In the genomic region with DNA sequence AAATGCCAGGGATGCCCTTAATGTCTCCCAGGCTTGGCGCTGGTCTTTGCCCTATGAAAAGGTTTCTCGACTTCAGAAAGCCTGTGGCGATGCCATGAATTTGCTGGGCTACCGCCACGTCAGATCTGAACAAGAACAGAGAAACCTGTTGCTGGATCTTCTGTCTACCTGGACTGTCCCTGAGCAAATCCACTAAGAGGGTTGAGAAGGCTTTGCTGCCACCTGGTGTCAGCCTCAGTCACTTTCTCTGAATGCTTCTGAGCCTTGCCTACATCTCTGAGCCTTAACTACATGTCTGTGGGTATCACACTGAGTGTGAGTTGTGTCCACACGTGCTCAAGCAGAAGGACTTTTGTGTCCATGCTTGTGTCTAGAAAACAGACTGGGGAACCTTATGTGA, we compare ENCODE assay signal across 9 cellular contexts. TPM values are rescaled to one million over a fixed set of nuclear protein-coding genes. Genes with fewer than 3 reads are reported as not detected.
DNase-seq lines count a peak whose midpoint lies in the region; ATAC-seq, FAIRE-seq and TF ChIP-seq lines count a peak whose summit lies in the region.
"Had no signal": no experiment of that assay in that cellular context is flagged by ENCODE, and none has a peak within 500 bp of the region (broad histone marks: within the 10 kb centered on the region; RNA-seq: fewer than 3 reads in every experiment).

No MANE protein-coding gene starts in this region.

- TF ChIP-seq POLR2A in Peyer's patch (IDR thresholded peaks at IDR 0.05) = no peak
- no peak for TF ChIP-seq POLR2A in K562 (conservative IDR thresholded peaks at IDR 0.05)

- no peak for TF ChIP-seq EP300 in K562 (IDR thresholded peaks at IDR 0.05; ENCODE audit: low read length)

- no peaks in the 10 kb centered on the region for H3K9me3 ChIP-seq in Peyer's patch
- no peaks in the 10 kb centered on the region for H3K9me3 ChIP-seq in K562 (replicated peaks; ENCODE audit: control insufficient read depth, insufficient read depth, low read depth, low read length)
- H3K9me3 ChIP-seq in liver (ENCODE audit: control insufficient read depth in 4 of 4, low read length in 3 of 4) = no peaks in the 10 kb centered on the region
- H3K9me3 ChIP-seq in upper lobe of right lung = no peaks in the 10 kb centered on the region

- no peak overlapping the region for H3K4me2 ChIP-seq in K562 (ENCODE audit: insufficient read depth, low read length)

- no peak overlapping the region for H3K4me3 ChIP-seq in GM12865 (ENCODE audit: low read depth, low read length)
- H3K4me3 ChIP-seq in Peyer's patch = no peak overlapping the region
- H3K4me3 ChIP-seq in K562 = no peak overlapping the region
- H3K4me3 ChIP-seq in liver (ENCODE audit: low read depth in 1 of 3, low read length in 3 of 3) = no peak overlapping the region
- H3K4me3 ChIP-seq in upper lobe of right lung = no peak overlapping the region

- BruUV-seq in K562 (replicated peaks; lab: Mats Ljungman, UMichigan) = no TSS peak

- H3K79me2 ChIP-seq in K562 (ENCODE audit: control insufficient read depth, insufficient read depth, low read length) = no peaks in the 10 kb centered on the region

- no peak overlapping the region for H3K27ac ChIP-seq in Peyer's patch
- H3K27ac ChIP-seq in K562 (ENCODE audit: extremely low read depth, low read depth, low read length) = no peak overlapping the region
- no peak overlapping the region for H3K27ac ChIP-seq in liver (ENCODE audit: low read depth in 1 of 2, low read length in 2 of 2)
- no peak overlapping the region for H3K27ac ChIP-seq in upper lobe of right lung

- no peaks in the 10 kb centered on the region for H3K36me3 ChIP-seq in Peyer's patch
- H3K36me3 ChIP-seq in K562 (ENCODE audit: control insufficient read depth, insufficient read depth, low read length) = no peaks in the 10 kb centered on the region
- H3K36me3 ChIP-seq in liver (ENCODE audit: control insufficient read depth in 4 of 4, insufficient read depth in 3 of 4, low read depth in 1 of 4, low read length in 3 of 4) = no peaks in the 10 kb centered on the region
- H3K36me3 ChIP-seq in upper lobe of right lung = no peaks in the 10 kb centered on the region

- intact Hi-C loops in K562 (cut with micrococcal nuclease) = loop anchor here (2.0 to 5.0 kb wide), 2 partner anchors 35 to 125 kb away; no protein-coding TSS in a partner anchor
- intact Hi-C loops in upper lobe of right lung (cut with DNase I) = no loop called here

- H3K4me1 ChIP-seq in Peyer's patch (no peaks in the 10 kb centered on the region), K562 (replicated peaks in 1 of 2; ENCODE audit: control insufficient read depth in 2 of 2, insufficient read depth in 2 of 2, low read length in 2 of 2) (no peaks in the 10 kb centered on the region), liver (ENCODE audit: control insufficient read depth in 4 of 4, insufficient read depth in 4 of 4, low read length in 3 of 4) (peaks cover 0 to 3% (median 0%) of the 10 kb centered on the region in 4 donors), upper lobe of right lung (no peaks in the 10 kb centered on the region)

- peak; percentile 75 for ATAC-seq in HG03354 (IDR thresholded peaks at IDR 0.05; ENCODE audit: poor library complexity, severe bottlenecking, unreplicated experiment)
- peak; percentile 90 for ATAC-seq in K562
- peak; percentile 78 for ATAC-seq in upper lobe of right lung
- no peak for ATAC-seq in GM18858 (IDR thresholded peaks at IDR 0.05; ENCODE audit: unreplicated experiment)

- CTCF ChIA-PET in K562 (lab: Yijun Ruan, JAX; ENCODE audit: low intra/inter-chr PET ratio) = interaction anchor here (0.6 to 1.4 kb wide), 3 partner anchors 13 to 1324 kb away, joined by 3 to 6 read pairs (median 3); no protein-coding TSS in a partner anchor

- peak; percentile 33 to 73 for TF ChIP-seq RAD21 in K562 (CRISPR knock-in tag; conservative IDR thresholded peaks at IDR 0.05 in 1 of 2, IDR thresholded peaks at IDR 0.05 in 1 of 2)
- TF ChIP-seq RAD21 in liver (IDR thresholded peaks at IDR 0.05) = peak; percentile 90 to 95

- WGBS in K562 (ENCODE audit: insufficient coverage, low coverage, missing lambda C conversion rate) = 1% methylated on average over 6 of the region's 6 CpGs
- 43% methylated on average over 6 of the region's 6 CpGs for WGBS in liver

- in situ Hi-C loops in ACHN (cut with HindIII; ENCODE audit: low pct_ligation_motif_present, low pct_unique_long_range_greater_than_20kb, low sequenced_read_pairs) = no loop called here
- in situ Hi-C loops in K562 (cut with MboI) = no loop called here

- H3K9ac ChIP-seq in K562 (ENCODE audit: insufficient read depth in 1 of 2, low read depth in 2 of 2, low read length in 2 of 2) = no peak overlapping the region
- H3K9ac ChIP-seq in liver (ENCODE audit: low read depth in 1 of 2, low read length in 2 of 2) = no peak overlapping the region

- POLR2A ChIA-PET in K562 (lab: Yijun Ruan, JAX) = no interaction called here

- peak; percentile 85 for TF ChIP-seq CTCF in GM12865 (IDR thresholded peaks at IDR 0.05; ENCODE audit: insufficient read depth, low read depth, low read length, missing control alignments)
- peak in 4 of 6 experiments; percentile 48 to 63 (median 54) for TF ChIP-seq CTCF in Peyer's patch (IDR thresholded peaks at IDR 0.05)
- TF ChIP-seq CTCF in K562 (IDR thresholded peaks at IDR 0.05 in 2 of 3, conservative IDR thresholded peaks at IDR 0.05 in 1 of 3; ENCODE audit: insufficient read depth in 2 of 3, low read depth in 1 of 3, low read length in 3 of 3) = peak; percentile 72 to 73 (median 72)
- peak; percentile 74 for TF ChIP-seq CTCF in liver (IDR thresholded peaks at IDR 0.05; ENCODE audit: low read depth, low read length, missing input control)
- TF ChIP-seq CTCF in upper lobe of right lung (IDR thresholded peaks at IDR 0.05) = peak; percentile 47

- no peaks in the 10 kb centered on the region for H3K9me1 ChIP-seq in K562 (ENCODE audit: control insufficient read depth, insufficient read depth, low read length)

- H3K27me3 ChIP-seq in Peyer's patch (no peaks in the 10 kb centered on the region), K562 (ENCODE audit: control insufficient read depth in 2 of 2, insufficient read depth in 2 of 2, low read length in 2 of 2) (peaks cover 9 to 21% of the 10 kb centered on the region in 2 experiments), liver (ENCODE audit: control insufficient read depth in 4 of 4, insufficient read depth in 4 of 4, low read length in 3 of 4) (no peaks in the 10 kb centered on the region), upper lobe of right lung (no peaks in the 10 kb centered on the region)

- 0 out of 2 replicates have a peak, but pooled peaks cover 3% of the 10 kb centered on the region for H4K20me1 ChIP-seq in K562 (replicated peaks; ENCODE audit: control insufficient read depth, insufficient read depth, low read length)

- H2AFZ ChIP-seq in K562 (ENCODE audit: low read depth, low read length) = no peak overlapping the region

- DNase-seq in ACHN (peak; percentile 59), GM12865 (ENCODE audit: low read depth) (peak; percentile 82), Peyer's patch (peak in 2 of 3 donors; percentile 56 to 78), K562 (ENCODE audit: extremely low read depth in 1 of 4, low spot score in 3 of 4) (peak; percentile 47 to 64 (median 55)), upper lobe of right lung (no peak)

- peak; percentile 96 for FAIRE-seq in K562 (lab: Jason Lieb, UNC)

RNA-seq across cellular contexts. Expression of gene CHST4, which starts 11.4 kb away (rescaled TPM):
- total RNA-seq in Peyer's patch = not detected
- total RNA-seq in K562 (2011; cell fraction: chromatin; rRNA removed; ENCODE audit: low replicate concordance) = not detected in 2 replicates
- not detected in 2 replicates for total RNA-seq in K562 (2011; cell fraction: nucleolus; rRNA removed)
- total RNA-seq in K562 (2011; cell fraction: nucleoplasm; rRNA removed) = not detected in 2 replicates
- not detected in 2 replicates for total RNA-seq in K562 (2014; rRNA removed)
- not detected in 2 replicates for total RNA-seq in K562 (2014; rRNA removed; fragmentation: Illumina TruSeq; extraction: Trizol)
- not detected in 2 replicates for total RNA-seq in K562 (2015; rRNA removed; fragmentation: Illumina TruSeq; extraction: Trizol)
- total RNA-seq in K562 (2021) = 0.07 and 0.09 TPM in 2 replicates
- polyA plus RNA-seq in K562 (2011; rRNA removed) = not detected in 2 replicates
- polyA plus RNA-seq in K562 (2011; cell fraction: cytosol; rRNA removed) = 0.03 TPM in 1 of 2 replicates, not detected in the other
- not detected in 2 replicates for polyA plus RNA-seq in K562 (2011; cell fraction: nucleus; rRNA removed)
- polyA plus RNA-seq in K562 (2012) = not detected in 2 replicates
- not detected in 2 replicates for polyA plus RNA-seq in K562 (2014; fragmentation: Illumina TruSeq; extraction: Trizol)
- not detected for polyA plus RNA-seq in K562 (2014; fragmentation: Nextera tagmentation; extraction: Ambion mirVana)
- not detected in 2 replicates for polyA plus RNA-seq in K562 (2014; rRNA removed)
- 0.11 TPM in 1 of 2 replicates, not detected in the other for polyA minus RNA-seq in K562 (2011; rRNA and poly(A)+ RNA removed)
- not detected in 2 replicates for polyA minus RNA-seq in K562 (2011; cell fraction: cytosol; rRNA and poly(A)+ RNA removed)
- not detected in 2 replicates for polyA minus RNA-seq in K562 (2011; cell fraction: nucleus; rRNA and poly(A)+ RNA removed)
- total RNA-seq in liver = 10 to 100 TPM in 1 of 2 donors, under 1 TPM in 1; 0.09 to 14.3 TPM
- 10 to 100 TPM in 1 of 2 donors, 1 to 10 TPM in 1; 3.8 to 10.5 TPM for polyA plus RNA-seq in liver
- 0.38 TPM for total RNA-seq in upper lobe of right lung

RNA-seq across cellular contexts. Expression of gene TAT, which starts 39.2 kb away (rescaled TPM):
- total RNA-seq in Peyer's patch = 1 to 10 TPM in 3 of 4 donors, not detected in 1; 2.4 to 5.8 (median 3.1) TPM
- not detected in 2 replicates for total RNA-seq in K562 (2011; cell fraction: chromatin; rRNA removed; ENCODE audit: low replicate concordance)
- not detected in 2 replicates for total RNA-seq in K562 (2011; cell fraction: nucleolus; rRNA removed)
- not detected in 2 replicates for total RNA-seq in K562 (2011; cell fraction: nucleoplasm; rRNA removed)
- not detected in 2 replicates for total RNA-seq in K562 (2014; rRNA removed)
- total RNA-seq in K562 (2014; rRNA removed; fragmentation: Illumina TruSeq; extraction: Trizol) = not detected in 2 replicates
- not detected in 2 replicates for total RNA-seq in K562 (2015; rRNA removed; fragmentation: Illumina TruSeq; extraction: Trizol)
- 0.24 and 0.63 TPM in 2 replicates for total RNA-seq in K562 (2021)
- polyA plus RNA-seq in K562 (2011; rRNA removed) = not detected in 2 replicates
- polyA plus RNA-seq in K562 (2011; cell fraction: cytosol; rRNA removed) = not detected in 2 replicates
- not detected in 2 replicates for polyA plus RNA-seq in K562 (2011; cell fraction: nucleus; rRNA removed)
- polyA plus RNA-seq in K562 (2012) = 0.04 TPM in 1 of 2 replicates, not detected in the other
- not detected in 2 replicates for polyA plus RNA-seq in K562 (2014; fragmentation: Illumina TruSeq; extraction: Trizol)
- under 1 TPM; 0.04 TPM for polyA plus RNA-seq in K562 (2014; fragmentation: Nextera tagmentation; extraction: Ambion mirVana)
- not detected in 2 replicates for polyA plus RNA-seq in K562 (2014; rRNA removed)
- not detected in 2 replicates for polyA minus RNA-seq in K562 (2011; rRNA and poly(A)+ RNA removed)
- polyA minus RNA-seq in K562 (2011; cell fraction: cytosol; rRNA and poly(A)+ RNA removed) = not detected in 2 replicates
- polyA minus RNA-seq in K562 (2011; cell fraction: nucleus; rRNA and poly(A)+ RNA removed) = not detected in 2 replicates
- total RNA-seq in liver = 100 to 1,000 TPM in 1 of 2 donors, 10 to 100 TPM in 1; 10.6 to 484 TPM
- 100 to 1,000 TPM; 382 to 540 TPM for polyA plus RNA-seq in liver
- not detected for total RNA-seq in upper lobe of right lung
- total RNA-seq: temporal lobe had no signal

RNA-seq across cellular contexts. Expression of gene ZNF19, which starts 48.5 kb away (rescaled TPM):
- total RNA-seq in Peyer's patch (10 to 100 TPM in 2 of 4 donors, 1 to 10 TPM in 2; 4.4 to 14.9 (median 10.1) TPM), K562 (2014; rRNA removed) (1.1 and 1.8 TPM in 2 replicates), K562 (2014; rRNA removed; fragmentation: Illumina TruSeq; extraction: Trizol) (2.6 and 3.2 TPM in 2 replicates), K562 (2015; rRNA removed; fragmentation: Illumina TruSeq; extraction: Trizol) (1.5 and 2.3 TPM in 2 replicates), K562 (2021) (1.6 and 2.0 TPM in 2 replicates), liver (1 to 10 TPM; 2.1 to 2.7 TPM), upper lobe of right lung (11.4 TPM)
- total RNA-seq in K562 (2011; cell fraction: chromatin; rRNA removed; ENCODE audit: low replicate concordance) = 7.6 and 11.0 TPM in 2 replicates
- 4.1 and 4.3 TPM in 2 replicates for total RNA-seq in K562 (2011; cell fraction: nucleolus; rRNA removed)
- 5.9 and 9.8 TPM in 2 replicates for total RNA-seq in K562 (2011; cell fraction: nucleoplasm; rRNA removed)
- polyA plus RNA-seq in K562 (2011; rRNA removed) (1.3 and 1.7 TPM in 2 replicates), K562 (2014; fragmentation: Illumina TruSeq; extraction: Trizol) (1.2 and 2.4 TPM in 2 replicates), K562 (2014; fragmentation: Nextera tagmentation; extraction: Ambion mirVana) (1 to 10 TPM; 1.8 to 2.8 TPM), K562 (2014; rRNA removed) (0.58 and 1.2 TPM in 2 replicates), liver (1 to 10 TPM in 1 of 2 donors, under 1 TPM in 1; 0.73 to 1.7 TPM)
- polyA plus RNA-seq in K562 (2011; cell fraction: cytosol; rRNA removed) = 0.21 and 0.47 TPM in 2 replicates
- 2.5 and 4.8 TPM in 2 replicates for polyA plus RNA-seq in K562 (2011; cell fraction: nucleus; rRNA removed)
- 0.89 and 1.6 TPM in 2 replicates for polyA plus RNA-seq in K562 (2012)
- 3.0 and 5.2 TPM in 2 replicates for polyA minus RNA-seq in K562 (2011; rRNA and poly(A)+ RNA removed)
- 1.1 TPM in 1 of 2 replicates, not detected in the other for polyA minus RNA-seq in K562 (2011; cell fraction: cytosol; rRNA and poly(A)+ RNA removed)
- 3.0 and 4.3 TPM in 2 replicates for polyA minus RNA-seq in K562 (2011; cell fraction: nucleus; rRNA and poly(A)+ RNA removed)
